26 cellular contexts compared by ENCODE assay signal in genomic region chr4:116959045-116959444, GRCh38.
"Had no signal": no experiment of that assay in that cellular context is flagged by ENCODE, and none has a peak within 500 bp of the region (broad histone marks: within the 10 kb centered on the region; RNA-seq: fewer than 3 reads in every experiment).

No MANE protein-coding gene starts in this region.

- FAIRE-seq: endometrium, endothelial cell of umbilical vein had no signal

- H3K27ac ChIP-seq: colonic mucosa, coronary artery, dorsolateral prefrontal cortex, epithelial cell of prostate, esophagus muscularis mucosa, esophagus squamous epithelium, foreskin keratinocyte, gastrocnemius medialis, gastroesophageal sphincter, heart left ventricle, heart right ventricle had no signal

- ATAC-seq: effector memory CD8-positive, alpha-beta T cell; esophagus mucosa; foreskin keratinocyte; gastrocnemius medialis; gastroesophageal sphincter; heart left ventricle; heart right ventricle had no signal

- DNase-seq: colonic mucosa; cortex of kidney; dermis blood vessel endothelial cell; dorsolateral prefrontal cortex; effector CD4-positive, alpha-beta T cell; effector CD8-positive, alpha-beta T cell; effector memory CD4-positive, alpha-beta T cell; effector memory CD8-positive, alpha-beta T cell; endodermal cell; erythroblast; esophagus squamous epithelium; foreskin fibroblast; foreskin keratinocyte; foreskin melanocyte; gastrocnemius medialis; glutamatergic neuron; head of caudate nucleus; heart left ventricle; heart right ventricle had no signal

- H3K36me3 ChIP-seq: colonic mucosa, esophagus muscularis mucosa, esophagus squamous epithelium, gastrocnemius medialis, gastroesophageal sphincter, heart left ventricle, heart right ventricle had no signal

- H3K4me3 ChIP-seq: colonic mucosa, coronary artery, dorsolateral prefrontal cortex, esophagus muscularis mucosa, esophagus squamous epithelium, gastrocnemius medialis, gastroesophageal sphincter, heart left ventricle, heart right ventricle had no signal

- H3K27me3 ChIP-seq: colonic mucosa, dorsolateral prefrontal cortex, esophagus muscularis mucosa, esophagus squamous epithelium, foreskin keratinocyte, gastrocnemius medialis, gastroesophageal sphincter, heart left ventricle, heart right ventricle had no signal

- H3K9me3 ChIP-seq: colonic mucosa, esophagus muscularis mucosa, esophagus squamous epithelium, gastrocnemius medialis, gastroesophageal sphincter had no signal

- H3K4me1 ChIP-seq: colonic mucosa, esophagus muscularis mucosa, esophagus squamous epithelium, foreskin keratinocyte, gastrocnemius medialis, gastroesophageal sphincter, heart left ventricle, heart right ventricle had no signal
